In genomic region chr3:62955126-62955525, GRCh38 we compare ENCODE assay signal across 19 cellular contexts.
"Had no signal": no experiment of that assay in that cellular context is flagged by ENCODE, and none has a peak within 500 bp of the region (broad histone marks: within the 10 kb centered on the region; RNA-seq: fewer than 3 reads in every experiment).

No MANE protein-coding gene starts in this region.

- H3K4me3 Mint-ChIP-seq: activated CD8-positive, alpha-beta T cell treated with anti-CD3 and anti-CD28 coated beads for 36 hours; activated naive CD8-positive, alpha-beta T cell treated with anti-CD3 and anti-CD28 coated beads, Interleukin-2, amount 10 ng/mL, durations not matched to agents 7 days and 5 days; nephron progenitor cell; stimulated activated naive CD8-positive, alpha-beta T cell treated with anti-CD3 and anti-CD28 coated beads, Interleukin-15, amount 100 ng/mL, for 72 hours; T-helper 2 cell treated with Interferon-gamma antibody and Interleukin-4, amounts not matched to agents 5 μg/mL and 100 μg/mL, for 36 hours had no signal

- H3K9me3 ChIP-seq: body of pancreas, vagina had no signal

- H3K27ac ChIP-seq: body of pancreas, foreskin keratinocyte, left ventricle myocardium inferior, vagina had no signal

- H3K36me3 Mint-ChIP-seq: activated naive CD8-positive, alpha-beta T cell treated with anti-CD3 and anti-CD28 coated beads, Interleukin-2, amount 10 ng/mL, durations not matched to agents 7 days and 5 days had no signal

- H3K4me3 ChIP-seq: body of pancreas, left ventricle myocardium inferior, vagina had no signal

- H3K36me3 ChIP-seq: left ventricle myocardium inferior, vagina had no signal

- H3K27ac Mint-ChIP-seq: activated CD8-positive, alpha-beta T cell treated with anti-CD3 and anti-CD28 coated beads for 36 hours; activated naive CD8-positive, alpha-beta T cell treated with anti-CD3 and anti-CD28 coated beads, Interleukin-2, amount 10 ng/mL, durations not matched to agents 7 days and 5 days; activated T-helper 2 cell treated with anti-CD3 and anti-CD28 coated beads, Interferon-gamma antibody, Interleukin-2, Interleukin-4, amounts not matched to agents 10 μg/mL and 5 μg/mL and 100 μg/mL, durations not matched to agents 14 hours and 24 hours and 36 hours; nephron progenitor cell; progenitor cell of endocrine pancreas; stimulated activated naive CD8-positive, alpha-beta T cell treated with anti-CD3 and anti-CD28 coated beads, Interleukin-15, amount 100 ng/mL, for 72 hours; T-helper 2 cell treated with Interferon-gamma antibody and Interleukin-4, amounts not matched to agents 5 μg/mL and 100 μg/mL, for 36 hours had no signal

- DNase-seq: activated CD4-positive, alpha-beta T cell treated with anti-CD3 and anti-CD28 coated beads for 48 hours; activated CD4-positive, CD25-positive, alpha-beta regulatory T cell; activated CD8-positive, alpha-beta T cell treated with anti-CD3 and anti-CD28 coated beads for 36 hours; activated naive CD4-positive, alpha-beta T cell treated with Interleukin-2 at 50 U/mL for 16 hours; activated naive CD8-positive, alpha-beta T cell treated with anti-CD3 and anti-CD28 coated beads, Interleukin-2, amount 10 ng/mL, durations not matched to agents 7 days and 5 days; activated T-cell treated with anti-CD3 and anti-CD28 coated beads, Interleukin-2, amount 50 U/mL, for 1 hour; foreskin keratinocyte; glutamatergic neuron; kidney glomerular epithelial cell; left ventricle myocardium inferior; mammary epithelial cell; nephron progenitor cell; stimulated activated naive CD8-positive, alpha-beta T cell treated with anti-CD3 and anti-CD28 coated beads, Interleukin-15, amount 100 ng/mL, for 72 hours; trophoblast cell had no signal

- H3K27me3 ChIP-seq: body of pancreas, foreskin keratinocyte, vagina had no signal

- H3K4me1 ChIP-seq: body of pancreas, foreskin keratinocyte, left ventricle myocardium inferior, vagina had no signal

- ATAC-seq: activated CD8-positive, alpha-beta T cell treated with anti-CD3 and anti-CD28 coated beads for 36 hours; foreskin keratinocyte; stimulated activated naive CD8-positive, alpha-beta T cell treated with anti-CD3 and anti-CD28 coated beads, Interleukin-15, amount 100 ng/mL, for 72 hours had no signal

- H3K4me1 Mint-ChIP-seq: activated naive CD8-positive, alpha-beta T cell treated with anti-CD3 and anti-CD28 coated beads, Interleukin-2, amount 10 ng/mL, durations not matched to agents 7 days and 5 days; stimulated activated naive CD8-positive, alpha-beta T cell treated with anti-CD3 and anti-CD28 coated beads, Interleukin-15, amount 100 ng/mL, for 72 hours had no signal

- H3K27me3 Mint-ChIP-seq: activated CD8-positive, alpha-beta T cell treated with anti-CD3 and anti-CD28 coated beads for 36 hours; activated naive CD8-positive, alpha-beta T cell treated with anti-CD3 and anti-CD28 coated beads, Interleukin-2, amount 10 ng/mL, durations not matched to agents 7 days and 5 days; progenitor cell of endocrine pancreas; stimulated activated naive CD8-positive, alpha-beta T cell treated with anti-CD3 and anti-CD28 coated beads, Interleukin-15, amount 100 ng/mL, for 72 hours had no signal

- H3K9me3 Mint-ChIP-seq: activated naive CD8-positive, alpha-beta T cell treated with anti-CD3 and anti-CD28 coated beads, Interleukin-2, amount 10 ng/mL, durations not matched to agents 7 days and 5 days; activated T-helper 2 cell treated with anti-CD3 and anti-CD28 coated beads, Interferon-gamma antibody, Interleukin-2, Interleukin-4, amounts not matched to agents 10 μg/mL and 5 μg/mL and 100 μg/mL, durations not matched to agents 14 hours and 24 hours and 36 hours; T-helper 2 cell treated with Interferon-gamma antibody and Interleukin-4, amounts not matched to agents 5 μg/mL and 100 μg/mL, for 36 hours had no signal
